In genomic region chr1:178055093-178055492, GRCh38 we compare ENCODE assay signal across 9 cellular contexts. TPM values are rescaled to one million over a fixed set of nuclear protein-coding genes. Genes with fewer than 3 reads are reported as not detected.
DNase-seq lines count a peak whose midpoint lies in the region; ATAC-seq and TF ChIP-seq lines count a peak whose summit lies in the region.
"Had no signal": no experiment of that assay in that cellular context is flagged by ENCODE, and none has a peak within 500 bp of the region (broad histone marks: within the 10 kb centered on the region; RNA-seq: fewer than 3 reads in every experiment).

No MANE protein-coding gene starts in this region.

- ATAC-seq in HG03432 (IDR thresholded peaks at IDR 0.05; ENCODE audit: unreplicated experiment) (peak; percentile 27), HG02759 (IDR thresholded peaks at IDR 0.05; ENCODE audit: unreplicated experiment) (no peak)

- peak; percentile 20 for TF ChIP-seq CTCF in kidney epithelial cell (IDR thresholded peaks at IDR 0.05; ENCODE audit: insufficient read depth, low read length, poor library complexity, severe bottlenecking)
- no peak for TF ChIP-seq CTCF in ovary (IDR thresholded peaks at IDR 0.05)

- WGBS in ovary, 3 donors, result 55 to 66% (median 58%) methylated on average over 5 of the region's 5 CpGs

- H3K4me1 ChIP-seq in ovary (ENCODE audit: insufficient read depth), result peaks cover 7% of the 10 kb centered on the region

- H3K27me3 ChIP-seq in kidney epithelial cell (ENCODE audit: control insufficient read depth, insufficient read depth, low read length) (no peaks in the 10 kb centered on the region), ovary (no peaks in the 10 kb centered on the region)

- intact Hi-C loops in ovary (cut with DNase I), result no loop called here

- no peaks in the 10 kb centered on the region for H3K36me3 Mint-ChIP-seq in T-helper 2 cell treated with Interferon-gamma antibody and Interleukin-4, amounts not matched to agents 5 μg/mL and 100 μg/mL, for 36 hours (ENCODE audit: low read depth)
- H3K36me3 Mint-ChIP-seq: activated naive CD4-positive, alpha-beta T cell treated with anti-CD3 and anti-CD28 coated beads, Interleukin-2, amount 50 U/mL, for 24 hours had no signal

- no peaks in the 10 kb centered on the region for H3K36me3 ChIP-seq in kidney epithelial cell (ENCODE audit: control insufficient read depth, insufficient read depth, low read length)
- no peaks in the 10 kb centered on the region for H3K36me3 ChIP-seq in ovary

- no peaks in the 10 kb centered on the region for H3K27me3 Mint-ChIP-seq in T-helper 2 cell treated with Interferon-gamma antibody and Interleukin-4, amounts not matched to agents 5 μg/mL and 100 μg/mL, for 36 hours (ENCODE audit: low read depth)

- H3K4me3 ChIP-seq in kidney epithelial cell (ENCODE audit: low read depth, low read length) (no peak overlapping the region), ovary (no peak overlapping the region)

- no peak for TF ChIP-seq EP300 in ovary (IDR thresholded peaks at IDR 0.05)

- TF ChIP-seq POLR2A in ovary (IDR thresholded peaks at IDR 0.05), result no peak

- H3K9me3 ChIP-seq in ovary, result no peaks in the 10 kb centered on the region

- H3K4me3 Mint-ChIP-seq in T-helper 2 cell treated with Interferon-gamma antibody and Interleukin-4, amounts not matched to agents 5 μg/mL and 100 μg/mL, for 36 hours, result no peak overlapping the region
- H3K4me3 Mint-ChIP-seq: activated naive CD4-positive, alpha-beta T cell treated with anti-CD3 and anti-CD28 coated beads, Interleukin-2, amount 50 U/mL, for 24 hours had no signal

- peak overlapping the region; percentile 16 for H3K27ac Mint-ChIP-seq in T-helper 2 cell treated with Interferon-gamma antibody and Interleukin-4, amounts not matched to agents 5 μg/mL and 100 μg/mL, for 36 hours
- H3K27ac Mint-ChIP-seq: activated naive CD4-positive, alpha-beta T cell treated with anti-CD3 and anti-CD28 coated beads, Interleukin-2, amount 50 U/mL, for 24 hours had no signal

- H3K27ac ChIP-seq in ovary, result no peak overlapping the region

- H3K4me1 Mint-ChIP-seq in T-helper 2 cell treated with Interferon-gamma antibody and Interleukin-4, amounts not matched to agents 5 μg/mL and 100 μg/mL, for 36 hours (ENCODE audit: low read depth), result no peaks in the 10 kb centered on the region
- H3K4me1 Mint-ChIP-seq: activated naive CD4-positive, alpha-beta T cell treated with anti-CD3 and anti-CD28 coated beads, Interleukin-2, amount 50 U/mL, for 24 hours had no signal

- DNase-seq in AG20443 (ENCODE audit: low spot score) (peak; percentile 29), kidney epithelial cell (ENCODE audit: low read depth) (no peak), NCI-H2171 treated with DMSO at 0.1 percent for 48 hours (lab: John Stamatoyannopoulos, UW) (no peak), ovary (no peak)
- no peak for DNase-seq in T-helper 2 cell treated with Interferon-gamma antibody and Interleukin-4, amounts not matched to agents 5 μg/mL and 100 μg/mL, for 36 hours (ENCODE audit: low spot score)
- DNase-seq in stimulated activated CD4-positive, alpha-beta T cell treated with anti-CD3 and anti-CD28 coated beads, Interleukin-12 subunit alpha, Interleukin-12 subunit beta, amount 100 ng/mL, for 4 hours, result no peak

- H3K9me3 Mint-ChIP-seq in T-helper 2 cell treated with Interferon-gamma antibody and Interleukin-4, amounts not matched to agents 5 μg/mL and 100 μg/mL, for 36 hours, result no peaks in the 10 kb centered on the region
- H3K9me3 Mint-ChIP-seq: activated naive CD4-positive, alpha-beta T cell treated with anti-CD3 and anti-CD28 coated beads, Interleukin-2, amount 50 U/mL, for 24 hours had no signal

RNA-seq across cellular contexts. Expression of gene RASAL2, which starts 38.8 kb away (rescaled TPM):
- total RNA-seq in kidney epithelial cell, result 18.3 and 20.8 TPM in 2 replicates
- total RNA-seq in ovary, result 10 to 100 TPM in 5 of 7 donors, 1 to 10 TPM in 2; 7.5 to 20.5 (median 11.5) TPM
- 10 to 100 TPM in 1 of 2 donors, 1 to 10 TPM in 1; 4.2 to 15.5 TPM for polyA plus RNA-seq in ovary
